In genomic region chr21:29073222-29074006, GRCh38 we compare ENCODE assay signal across 8 cellular contexts. TPM values are rescaled to one million over a fixed set of nuclear protein-coding genes. Genes with fewer than 3 reads are reported as not detected.
A peak's percentile ranks its signal among the peaks of the same experiment; 100 is the strongest.
DNase-seq lines count a peak whose midpoint lies in the region; ATAC-seq and FAIRE-seq lines count a peak whose summit lies in the region.

A gene with protein sequence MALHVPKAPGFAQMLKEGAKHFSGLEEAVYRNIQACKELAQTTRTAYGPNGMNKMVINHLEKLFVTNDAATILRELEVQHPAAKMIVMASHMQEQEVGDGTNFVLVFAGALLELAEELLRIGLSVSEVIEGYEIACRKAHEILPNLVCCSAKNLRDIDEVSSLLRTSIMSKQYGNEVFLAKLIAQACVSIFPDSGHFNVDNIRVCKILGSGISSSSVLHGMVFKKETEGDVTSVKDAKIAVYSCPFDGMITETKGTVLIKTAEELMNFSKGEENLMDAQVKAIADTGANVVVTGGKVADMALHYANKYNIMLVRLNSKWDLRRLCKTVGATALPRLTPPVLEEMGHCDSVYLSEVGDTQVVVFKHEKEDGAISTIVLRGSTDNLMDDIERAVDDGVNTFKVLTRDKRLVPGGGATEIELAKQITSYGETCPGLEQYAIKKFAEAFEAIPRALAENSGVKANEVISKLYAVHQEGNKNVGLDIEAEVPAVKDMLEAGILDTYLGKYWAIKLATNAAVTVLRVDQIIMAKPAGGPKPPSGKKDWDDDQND (minus strand): TSS chr21:29073648. CDS start chr21:29073590, 58 bp downstream.

- no peaks in the 10 kb centered on the region for H3K9me3 Mint-ChIP-seq in activated T-cell treated with anti-CD3 and anti-CD28 coated beads, Interleukin-2, amount 50 U/mL, for 72 hours

- peaks cover 42% of the 10 kb centered on the region for H3K4me1 Mint-ChIP-seq in activated T-cell treated with anti-CD3 and anti-CD28 coated beads, Interleukin-2, amount 50 U/mL, for 72 hours (ENCODE audit: low read depth)

- peaks cover 36% of the 10 kb centered on the region for H3K4me1 ChIP-seq in muscle layer of colon (ENCODE audit: insufficient read depth, low read length)

- H3K36me3 ChIP-seq in KOPT-K1 (ENCODE audit: insufficient read depth, low read length), result peaks cover 36% of the 10 kb centered on the region
- H3K36me3 ChIP-seq in muscle layer of colon (ENCODE audit: insufficient read depth, low read length), result no peaks in the 10 kb centered on the region

- H3K27me3 ChIP-seq in muscle layer of colon (ENCODE audit: control insufficient read depth in 1 of 2, insufficient read depth in 2 of 2, low read length in 2 of 2), result no peaks in the 10 kb centered on the region

- H3K9me3 ChIP-seq in KOPT-K1 (ENCODE audit: insufficient read depth, low read length, poor library complexity, severe bottlenecking) (peaks cover 3% of the 10 kb centered on the region), muscle layer of colon (ENCODE audit: low read length) (no peaks in the 10 kb centered on the region)

- peak; percentile 88 for FAIRE-seq in RCC 7860 (lab: Jason Lieb, UNC)

- H3K36me3 Mint-ChIP-seq in activated T-cell treated with anti-CD3 and anti-CD28 coated beads, Interleukin-2, amount 50 U/mL, for 72 hours (ENCODE audit: insufficient read depth in 2 of 2), result peaks cover 13 to 19% of the 10 kb centered on the region in 2 donors

- H3K4me3 ChIP-seq in muscle layer of colon (ENCODE audit: low read depth in 1 of 2, low read length in 2 of 2), result peak within 1 kb of the TSS; percentile 62 to 93

- DNase-seq in DMS79 (lab: John Stamatoyannopoulos, UW) (peak; percentile 97), RCC 7860 (ENCODE audit: low spot score) (peak; percentile 99)
- peak; percentile 98 to 99 for DNase-seq in activated T-cell treated with anti-CD3 and anti-CD28 coated beads, Interleukin-2, amount 50 U/mL, for 72 hours
- peak; percentile 95 for DNase-seq in stimulated activated CD8-positive, alpha-beta memory T cell treated with anti-CD3 and anti-CD28 coated beads, Interleukin-7, amount 100 ng/mL, for 24 hours (ENCODE audit: low read depth)

- H3K27me3 Mint-ChIP-seq in activated T-cell treated with anti-CD3 and anti-CD28 coated beads, Interleukin-2, amount 50 U/mL, for 72 hours (ENCODE audit: low read depth), result no peaks in the 10 kb centered on the region

- peak within 1 kb of the TSS; percentile 99 to 100 for H3K4me3 Mint-ChIP-seq in activated T-cell treated with anti-CD3 and anti-CD28 coated beads, Interleukin-2, amount 50 U/mL, for 72 hours

- H3K27ac Mint-ChIP-seq in activated T-cell treated with anti-CD3 and anti-CD28 coated beads, Interleukin-2, amount 50 U/mL, for 72 hours, result peak within 1 kb of the TSS; percentile 100

- H3K9ac ChIP-seq in muscle layer of colon (ENCODE audit: low read length), result peak within 1 kb of the TSS; percentile 88

- H3K27ac ChIP-seq in KOPT-K1 (ENCODE audit: low read depth, low read length, poor library complexity, severe bottlenecking), result peak within 1 kb of the TSS; percentile 94
- peak within 1 kb of the TSS; percentile 91 for H3K27ac ChIP-seq in muscle layer of colon (ENCODE audit: low read depth, low read length)

- ATAC-seq in GM21786 (IDR thresholded peaks at IDR 0.05; ENCODE audit: unreplicated experiment) (peak; percentile 94), esophagus mucosa (peak; percentile 96)
- ATAC-seq in activated T-cell treated with anti-CD3 and anti-CD28 coated beads, Interleukin-2, amount 50 U/mL, for 72 hours (replicated peaks in 1 of 2), result peak; percentile 91

RNA-seq across cellular contexts. Expression of the gene that starts here (rescaled TPM):
- 100 to 1,000 TPM; 285 to 355 TPM for total RNA-seq in activated T-cell treated with anti-CD3 and anti-CD28 coated beads, Interleukin-2, amount 50 U/mL, for 72 hours
- total RNA-seq in esophagus mucosa, result 105 TPM

Comparison
In these comparisons a context has a peak if more than half of its experiments do, and no peak if none do; other contexts are left out.
1. Peak in every context shown above with its lines: DNase-seq, ATAC-seq, H3K4me3 ChIP-seq and H3K27ac ChIP-seq.